1 cellular context compared by ENCODE assay signal in the genomic region with DNA sequence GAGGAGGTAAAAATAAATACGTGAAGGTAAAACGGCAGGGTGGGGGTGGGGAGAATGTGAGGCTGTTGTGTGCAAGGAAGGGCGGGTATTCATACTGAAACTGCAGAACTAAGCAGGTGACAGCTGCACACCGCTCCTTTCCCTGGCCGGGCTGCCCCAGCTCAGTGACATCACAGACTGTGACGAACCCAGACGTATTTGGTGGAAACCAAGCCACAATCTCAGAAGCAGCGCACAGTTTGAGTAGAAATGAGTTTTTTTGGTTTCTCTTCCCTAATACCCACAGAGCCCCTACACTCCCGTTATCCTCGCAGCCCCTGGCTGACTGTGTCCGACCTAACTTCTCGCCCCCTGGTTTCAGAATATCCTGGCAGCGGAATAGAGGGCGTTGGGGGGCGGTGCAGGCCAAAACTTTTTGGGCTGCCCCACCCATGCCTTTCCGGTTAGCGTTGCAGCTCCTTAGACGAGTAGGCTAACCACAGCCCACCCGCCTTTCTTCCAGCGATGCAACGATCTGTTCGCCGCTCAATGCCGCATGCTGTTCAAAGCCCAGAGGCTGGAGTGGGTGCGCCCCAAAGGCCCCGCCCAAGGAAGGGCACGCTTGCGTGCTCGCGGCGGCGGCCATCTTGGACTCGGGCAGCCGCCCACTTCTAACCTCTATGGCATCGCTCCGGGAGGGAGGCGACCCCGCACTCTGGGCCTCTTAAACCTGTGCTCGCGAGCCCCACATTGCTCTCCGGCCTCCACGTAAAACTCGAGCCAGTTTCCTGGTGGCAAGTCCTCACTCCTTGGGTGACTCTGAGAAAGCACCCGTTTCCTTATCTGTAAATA.
TF ChIP-seq lines count a peak whose summit lies in the region.

No MANE protein-coding gene starts in this region.

TF ChIP-seq in K562, 482 proteins besides CTCF, POLR2A, EP300 and RAD21 (continued from another document and continues in another):
- TF ChIP-seq, protein P1, sequence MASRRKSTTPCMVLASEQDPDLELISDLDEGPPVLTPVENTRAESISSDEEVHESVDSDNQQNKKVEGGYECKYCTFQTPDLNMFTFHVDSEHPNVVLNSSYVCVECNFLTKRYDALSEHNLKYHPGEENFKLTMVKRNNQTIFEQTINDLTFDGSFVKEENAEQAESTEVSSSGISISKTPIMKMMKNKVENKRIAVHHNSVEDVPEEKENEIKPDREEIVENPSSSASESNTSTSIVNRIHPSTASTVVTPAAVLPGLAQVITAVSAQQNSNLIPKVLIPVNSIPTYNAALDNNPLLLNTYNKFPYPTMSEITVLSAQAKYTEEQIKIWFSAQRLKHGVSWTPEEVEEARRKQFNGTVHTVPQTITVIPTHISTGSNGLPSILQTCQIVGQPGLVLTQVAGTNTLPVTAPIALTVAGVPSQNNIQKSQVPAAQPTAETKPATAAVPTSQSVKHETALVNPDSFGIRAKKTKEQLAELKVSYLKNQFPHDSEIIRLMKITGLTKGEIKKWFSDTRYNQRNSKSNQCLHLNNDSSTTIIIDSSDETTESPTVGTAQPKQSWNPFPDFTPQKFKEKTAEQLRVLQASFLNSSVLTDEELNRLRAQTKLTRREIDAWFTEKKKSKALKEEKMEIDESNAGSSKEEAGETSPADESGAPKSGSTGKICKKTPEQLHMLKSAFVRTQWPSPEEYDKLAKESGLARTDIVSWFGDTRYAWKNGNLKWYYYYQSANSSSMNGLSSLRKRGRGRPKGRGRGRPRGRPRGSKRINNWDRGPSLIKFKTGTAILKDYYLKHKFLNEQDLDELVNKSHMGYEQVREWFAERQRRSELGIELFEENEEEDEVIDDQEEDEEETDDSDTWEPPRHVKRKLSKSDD (conservative IDR thresholded peaks at IDR 0.05; ENCODE audit: low read length), result 0 out of 2 replicates have a peak, but pooled peaks have one; percentile 47
- TF ChIP-seq, protein P2, sequence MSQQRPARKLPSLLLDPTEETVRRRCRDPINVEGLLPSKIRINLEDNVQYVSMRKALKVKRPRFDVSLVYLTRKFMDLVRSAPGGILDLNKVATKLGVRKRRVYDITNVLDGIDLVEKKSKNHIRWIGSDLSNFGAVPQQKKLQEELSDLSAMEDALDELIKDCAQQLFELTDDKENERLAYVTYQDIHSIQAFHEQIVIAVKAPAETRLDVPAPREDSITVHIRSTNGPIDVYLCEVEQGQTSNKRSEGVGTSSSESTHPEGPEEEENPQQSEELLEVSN (IDR thresholded peaks at IDR 0.05; ENCODE audit: borderline replicate concordance in 1 of 2, extremely low read depth in 1 of 2, insufficient read depth in 1 of 2, insufficient read length in 1 of 2, low read depth in 1 of 2, low read length in 1 of 2, poor library complexity in 1 of 2, severe bottlenecking in 1 of 2), result peak; percentile 72 to 92
- TF ChIP-seq RBM34 (IDR thresholded peaks at IDR 0.05; ENCODE audit: borderline replicate concordance, insufficient read depth, low read length) (no peak), MYNN (IDR thresholded peaks at IDR 0.05) (peak; percentile 45), MYNN (CRISPR knock-in tag; IDR thresholded peaks at IDR 0.05) (no peak), TGIF2 (CRISPR knock-in tag; IDR thresholded peaks at IDR 0.05) (no peak), IRF2 (CRISPR knock-in tag; IDR thresholded peaks at IDR 0.05) (no peak), CBX1 (IDR thresholded peaks at IDR 0.05; ENCODE audit: low read depth) (0 out of 2 replicates have a peak, but pooled peaks have one; percentile 19), SMARCC2 (IDR thresholded peaks at IDR 0.05; ENCODE audit: low read depth) (no peak), GTF2E2 (tag; IDR thresholded peaks at IDR 0.05) (peak; percentile 77), SUPT5H (IDR thresholded peaks at IDR 0.05) (peak; percentile 61; the same call in 1 of the 2 replicates), ZNF133 (CRISPR knock-in tag; IDR thresholded peaks at IDR 0.05) (0 out of 2 replicates have a peak, but pooled peaks have one; percentile 4), SMAD4 (CRISPR knock-in tag; conservative IDR thresholded peaks at IDR 0.05) (0 out of 2 replicates have a peak, but pooled peaks have one; percentile 23), KHSRP (IDR thresholded peaks at IDR 0.05) (no peak), PHF20 (IDR thresholded peaks at IDR 0.05; ENCODE audit: partially characterized antibody) (peak; percentile 10), FOXK1 (CRISPR knock-in tag; IDR thresholded peaks at IDR 0.05; ENCODE audit: borderline replicate concordance) (0 out of 2 replicates have a peak, but pooled peaks have one; percentile 48), PHF8 (IDR thresholded peaks at IDR 0.05; ENCODE audit: borderline replicate concordance, low read length) (peak; percentile 61; the same call in 1 of the 2 replicates), ZBED1 (IDR thresholded peaks at IDR 0.05) (peak; percentile 59; the same call in 1 of the 2 replicates), MXI1 (IDR thresholded peaks at IDR 0.05; ENCODE audit: low read depth, low read length) (peak; percentile 91), KLF6 (CRISPR knock-in tag; IDR thresholded peaks at IDR 0.05; ENCODE audit: borderline replicate concordance) (no peak), SMARCE1 (IDR thresholded peaks at IDR 0.05) (peak; percentile 12; the same call in 1 of the 2 replicates), BACH1 (tag; IDR thresholded peaks at IDR 0.05) (no peak), RB1 (IDR thresholded peaks at IDR 0.05; ENCODE audit: low read depth) (peak; percentile 32; the same call in 1 of the 2 replicates), MTA3 (IDR thresholded peaks at IDR 0.05; ENCODE audit: borderline replicate concordance) (peak; percentile 79; the same call in 1 of the 2 replicates), ZNF41 (CRISPR knock-in tag; conservative IDR thresholded peaks at IDR 0.05) (peak; percentile 49; the same call in 1 of the 2 replicates), SP1 (CRISPR knock-in tag; IDR thresholded peaks at IDR 0.05) (peak; percentile 100), ZNF699 (CRISPR knock-in tag; IDR thresholded peaks at IDR 0.05; ENCODE audit: insufficient replicate concordance) (no peak), ARID1B (IDR thresholded peaks at IDR 0.05) (0 out of 2 replicates have a peak, but pooled peaks have one; percentile 35), SIX5 (IDR thresholded peaks at IDR 0.05; ENCODE audit: borderline replicate concordance in 1 of 2, insufficient read depth in 1 of 2, low read depth in 1 of 2, low read length in 2 of 2) (peak; percentile 18 to 44; a peak in 2 of 4 replicates), KLF13 (tag; IDR thresholded peaks at IDR 0.05; ENCODE audit: borderline replicate concordance, low read depth) (peak; percentile 81), NR4A1 (CRISPR knock-in tag; IDR thresholded peaks at IDR 0.05) (no peak), NR4A1 (tag; IDR thresholded peaks at IDR 0.05) (no peak), POU5F1 (IDR thresholded peaks at IDR 0.05; ENCODE audit: borderline replicate concordance, low read depth, low read length, partially characterized antibody) (no peak)
- TF ChIP-seq, protein P3, sequence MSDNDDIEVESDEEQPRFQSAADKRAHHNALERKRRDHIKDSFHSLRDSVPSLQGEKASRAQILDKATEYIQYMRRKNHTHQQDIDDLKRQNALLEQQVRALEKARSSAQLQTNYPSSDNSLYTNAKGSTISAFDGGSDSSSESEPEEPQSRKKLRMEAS (CRISPR knock-in tag; IDR thresholded peaks at IDR 0.05), result peak; percentile 96
- TF ChIP-seq, protein P4, sequence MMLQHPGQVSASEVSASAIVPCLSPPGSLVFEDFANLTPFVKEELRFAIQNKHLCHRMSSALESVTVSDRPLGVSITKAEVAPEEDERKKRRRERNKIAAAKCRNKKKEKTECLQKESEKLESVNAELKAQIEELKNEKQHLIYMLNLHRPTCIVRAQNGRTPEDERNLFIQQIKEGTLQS (IDR thresholded peaks at IDR 0.05), result no peak; the same call in 1 of the 2 replicates
- TF ChIP-seq, protein P4 (CRISPR knock-in tag; conservative IDR thresholded peaks at IDR 0.05), result peak; percentile 69; the same call in 1 of the 2 replicates
- TF ChIP-seq, protein P5, sequence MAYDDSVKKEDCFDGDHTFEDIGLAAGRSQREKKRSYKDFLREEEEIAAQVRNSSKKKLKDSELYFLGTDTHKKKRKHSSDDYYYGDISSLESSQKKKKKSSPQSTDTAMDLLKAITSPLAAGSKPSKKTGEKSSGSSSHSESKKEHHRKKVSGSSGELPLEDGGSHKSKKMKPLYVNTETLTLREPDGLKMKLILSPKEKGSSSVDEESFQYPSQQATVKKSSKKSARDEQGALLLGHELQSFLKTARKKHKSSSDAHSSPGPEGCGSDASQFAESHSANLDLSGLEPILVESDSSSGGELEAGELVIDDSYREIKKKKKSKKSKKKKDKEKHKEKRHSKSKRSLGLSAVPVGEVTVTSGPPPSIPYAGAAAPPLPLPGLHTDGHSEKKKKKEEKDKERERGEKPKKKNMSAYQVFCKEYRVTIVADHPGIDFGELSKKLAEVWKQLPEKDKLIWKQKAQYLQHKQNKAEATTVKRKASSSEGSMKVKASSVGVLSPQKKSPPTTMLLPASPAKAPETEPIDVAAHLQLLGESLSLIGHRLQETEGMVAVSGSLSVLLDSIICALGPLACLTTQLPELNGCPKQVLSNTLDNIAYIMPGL (CRISPR knock-in tag; IDR thresholded peaks at IDR 0.05), result peak; percentile 73; the same call in 1 of the 2 replicates
- TF ChIP-seq, protein P6, sequence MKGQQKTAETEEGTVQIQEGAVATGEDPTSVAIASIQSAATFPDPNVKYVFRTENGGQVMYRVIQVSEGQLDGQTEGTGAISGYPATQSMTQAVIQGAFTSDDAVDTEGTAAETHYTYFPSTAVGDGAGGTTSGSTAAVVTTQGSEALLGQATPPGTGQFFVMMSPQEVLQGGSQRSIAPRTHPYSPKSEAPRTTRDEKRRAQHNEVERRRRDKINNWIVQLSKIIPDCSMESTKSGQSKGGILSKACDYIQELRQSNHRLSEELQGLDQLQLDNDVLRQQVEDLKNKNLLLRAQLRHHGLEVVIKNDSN (CRISPR knock-in tag; IDR thresholded peaks at IDR 0.05), result peak; percentile 30; the same call in 1 of the 2 replicates
- TF ChIP-seq, protein P7, sequence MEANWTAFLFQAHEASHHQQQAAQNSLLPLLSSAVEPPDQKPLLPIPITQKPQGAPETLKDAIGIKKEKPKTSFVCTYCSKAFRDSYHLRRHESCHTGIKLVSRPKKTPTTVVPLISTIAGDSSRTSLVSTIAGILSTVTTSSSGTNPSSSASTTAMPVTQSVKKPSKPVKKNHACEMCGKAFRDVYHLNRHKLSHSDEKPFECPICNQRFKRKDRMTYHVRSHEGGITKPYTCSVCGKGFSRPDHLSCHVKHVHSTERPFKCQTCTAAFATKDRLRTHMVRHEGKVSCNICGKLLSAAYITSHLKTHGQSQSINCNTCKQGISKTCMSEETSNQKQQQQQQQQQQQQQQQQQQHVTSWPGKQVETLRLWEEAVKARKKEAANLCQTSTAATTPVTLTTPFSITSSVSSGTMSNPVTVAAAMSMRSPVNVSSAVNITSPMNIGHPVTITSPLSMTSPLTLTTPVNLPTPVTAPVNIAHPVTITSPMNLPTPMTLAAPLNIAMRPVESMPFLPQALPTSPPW (CRISPR knock-in tag; IDR thresholded peaks at IDR 0.05), result peak; percentile 64
- TF ChIP-seq, protein P8, sequence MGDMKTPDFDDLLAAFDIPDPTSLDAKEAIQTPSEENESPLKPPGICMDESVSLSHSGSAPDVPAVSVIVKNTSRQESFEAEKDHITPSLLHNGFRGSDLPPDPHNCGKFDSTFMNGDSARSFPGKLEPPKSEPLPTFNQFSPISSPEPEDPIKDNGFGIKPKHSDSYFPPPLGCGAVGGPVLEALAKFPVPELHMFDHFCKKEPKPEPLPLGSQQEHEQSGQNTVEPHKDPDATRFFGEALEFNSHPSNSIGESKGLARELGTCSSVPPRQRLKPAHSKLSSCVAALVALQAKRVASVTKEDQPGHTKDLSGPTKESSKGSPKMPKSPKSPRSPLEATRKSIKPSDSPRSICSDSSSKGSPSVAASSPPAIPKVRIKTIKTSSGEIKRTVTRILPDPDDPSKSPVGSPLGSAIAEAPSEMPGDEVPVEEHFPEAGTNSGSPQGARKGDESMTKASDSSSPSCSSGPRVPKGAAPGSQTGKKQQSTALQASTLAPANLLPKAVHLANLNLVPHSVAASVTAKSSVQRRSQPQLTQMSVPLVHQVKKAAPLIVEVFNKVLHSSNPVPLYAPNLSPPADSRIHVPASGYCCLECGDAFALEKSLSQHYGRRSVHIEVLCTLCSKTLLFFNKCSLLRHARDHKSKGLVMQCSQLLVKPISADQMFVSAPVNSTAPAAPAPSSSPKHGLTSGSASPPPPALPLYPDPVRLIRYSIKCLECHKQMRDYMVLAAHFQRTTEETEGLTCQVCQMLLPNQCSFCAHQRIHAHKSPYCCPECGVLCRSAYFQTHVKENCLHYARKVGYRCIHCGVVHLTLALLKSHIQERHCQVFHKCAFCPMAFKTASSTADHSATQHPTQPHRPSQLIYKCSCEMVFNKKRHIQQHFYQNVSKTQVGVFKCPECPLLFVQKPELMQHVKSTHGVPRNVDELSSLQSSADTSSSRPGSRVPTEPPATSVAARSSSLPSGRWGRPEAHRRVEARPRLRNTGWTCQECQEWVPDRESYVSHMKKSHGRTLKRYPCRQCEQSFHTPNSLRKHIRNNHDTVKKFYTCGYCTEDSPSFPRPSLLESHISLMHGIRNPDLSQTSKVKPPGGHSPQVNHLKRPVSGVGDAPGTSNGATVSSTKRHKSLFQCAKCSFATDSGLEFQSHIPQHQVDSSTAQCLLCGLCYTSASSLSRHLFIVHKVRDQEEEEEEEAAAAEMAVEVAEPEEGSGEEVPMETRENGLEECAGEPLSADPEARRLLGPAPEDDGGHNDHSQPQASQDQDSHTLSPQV (IDR thresholded peaks at IDR 0.05), result peak; percentile 57
- TF ChIP-seq, protein P9, sequence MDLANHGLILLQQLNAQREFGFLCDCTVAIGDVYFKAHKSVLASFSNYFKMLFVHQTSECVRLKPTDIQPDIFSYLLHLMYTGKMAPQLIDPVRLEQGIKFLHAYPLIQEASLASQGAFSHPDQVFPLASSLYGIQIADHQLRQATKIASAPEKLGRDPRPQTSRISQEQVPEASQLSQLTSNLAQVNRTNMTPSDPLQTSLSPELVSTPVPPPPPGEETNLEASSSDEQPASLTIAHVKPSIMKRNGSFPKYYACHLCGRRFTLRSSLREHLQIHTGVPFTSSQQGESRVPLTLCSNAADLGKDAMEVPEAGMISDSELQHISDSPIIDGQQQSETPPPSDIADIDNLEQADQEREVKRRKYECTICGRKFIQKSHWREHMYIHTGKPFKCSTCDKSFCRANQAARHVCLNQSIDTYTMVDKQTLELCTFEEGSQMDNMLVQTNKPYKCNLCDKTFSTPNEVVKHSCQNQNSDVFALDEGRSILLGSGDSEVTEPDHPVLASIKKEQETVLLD (IDR thresholded peaks at IDR 0.05), result peak; percentile 90
- TF ChIP-seq, protein P10, sequence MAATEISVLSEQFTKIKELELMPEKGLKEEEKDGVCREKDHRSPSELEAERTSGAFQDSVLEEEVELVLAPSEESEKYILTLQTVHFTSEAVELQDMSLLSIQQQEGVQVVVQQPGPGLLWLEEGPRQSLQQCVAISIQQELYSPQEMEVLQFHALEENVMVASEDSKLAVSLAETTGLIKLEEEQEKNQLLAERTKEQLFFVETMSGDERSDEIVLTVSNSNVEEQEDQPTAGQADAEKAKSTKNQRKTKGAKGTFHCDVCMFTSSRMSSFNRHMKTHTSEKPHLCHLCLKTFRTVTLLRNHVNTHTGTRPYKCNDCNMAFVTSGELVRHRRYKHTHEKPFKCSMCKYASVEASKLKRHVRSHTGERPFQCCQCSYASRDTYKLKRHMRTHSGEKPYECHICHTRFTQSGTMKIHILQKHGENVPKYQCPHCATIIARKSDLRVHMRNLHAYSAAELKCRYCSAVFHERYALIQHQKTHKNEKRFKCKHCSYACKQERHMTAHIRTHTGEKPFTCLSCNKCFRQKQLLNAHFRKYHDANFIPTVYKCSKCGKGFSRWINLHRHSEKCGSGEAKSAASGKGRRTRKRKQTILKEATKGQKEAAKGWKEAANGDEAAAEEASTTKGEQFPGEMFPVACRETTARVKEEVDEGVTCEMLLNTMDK (IDR thresholded peaks at IDR 0.05; ENCODE audit: borderline replicate concordance, insufficient read depth, low read depth, low read length, poor library complexity, severe bottlenecking), result no peak
